ENCODE assay signal across 11 cellular contexts in the genomic region with DNA sequence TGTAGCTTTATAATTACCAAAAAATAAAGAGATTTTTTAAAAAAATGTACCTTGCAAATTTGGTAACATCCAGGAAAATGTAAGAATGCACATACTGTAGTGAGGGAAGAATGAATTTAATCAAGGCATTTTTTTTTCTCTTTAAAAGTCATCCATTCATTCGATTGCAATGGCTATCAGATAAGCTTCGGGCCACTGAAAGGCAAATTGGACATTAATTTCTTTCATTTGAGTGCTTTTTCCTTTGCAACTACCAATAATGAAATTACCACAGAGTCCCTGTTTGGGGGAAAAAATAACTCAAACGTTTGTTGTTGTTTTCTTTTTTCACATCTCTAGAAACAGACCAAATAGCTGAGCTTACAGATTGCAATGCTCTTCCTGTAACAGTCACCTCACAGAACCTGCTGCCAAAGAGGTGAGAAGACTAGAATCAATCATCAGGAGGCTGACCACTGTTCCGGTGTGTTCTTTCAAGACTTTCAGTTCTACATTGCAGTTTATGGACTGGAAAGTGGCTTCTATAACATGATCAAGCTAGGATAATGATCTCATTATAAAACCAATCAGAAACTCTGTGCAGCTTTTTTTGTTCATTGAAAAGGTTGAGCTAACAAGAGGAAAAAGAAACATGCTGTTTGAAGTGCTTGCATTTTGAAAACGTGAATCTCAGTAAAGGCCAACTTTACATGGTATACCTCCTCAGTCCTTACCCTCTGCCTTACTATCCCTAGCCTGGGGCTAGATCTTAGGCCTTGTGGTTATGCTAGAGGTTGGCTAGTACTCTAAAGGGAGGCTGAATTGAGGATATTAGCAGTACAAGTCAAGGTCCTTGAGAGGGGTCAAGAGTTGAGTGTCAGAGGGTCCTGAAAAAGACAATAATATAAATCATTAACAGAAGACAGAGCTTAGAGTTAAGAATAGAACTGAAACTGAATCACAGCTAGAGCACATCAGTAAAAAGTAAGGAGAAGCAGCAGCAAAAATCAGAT.
DNase-seq lines count a peak whose midpoint lies in the region; ATAC-seq lines count a peak whose summit lies in the region.
"Had no signal": no experiment of that assay in that cellular context is flagged by ENCODE, and none has a peak within 500 bp of the region (broad histone marks: within the 10 kb centered on the region; RNA-seq: fewer than 3 reads in every experiment).

No MANE protein-coding gene starts in this region.

- DNase-seq in RPMI8226 (peak; percentile 5), sciatic nerve (ENCODE audit: low spot score) (no peak), NCI-H82 (lab: John Stamatoyannopoulos, UW) (no peak), SHP77 treated with DMSO at 0.1 percent for 48 hours (lab: John Stamatoyannopoulos, UW) (no peak), NCI-H82 treated with DMSO at 0.1 percent for 48 hours (lab: John Stamatoyannopoulos, UW; ENCODE audit: unreplicated experiment) (no peak)
- DNase-seq: activated CD4-positive, alpha-beta T cell treated with anti-CD3 and anti-CD28 coated beads, Interleukin-2, amount 10 ng/mL, durations not matched to agents 7 days and 5 days; left cardiac atrium; NCI-H446 treated with DMSO at 0.1 percent for 48 hours had no signal

- intact Hi-C loops in sciatic nerve (cut with DNase I): no loop called here

- ATAC-seq in GM18520 (IDR thresholded peaks at IDR 0.05; ENCODE audit: unreplicated experiment) (peak; percentile 90), GM21447 (IDR thresholded peaks at IDR 0.05; ENCODE audit: unreplicated experiment) (peak; percentile 76), HG03045 (IDR thresholded peaks at IDR 0.05; ENCODE audit: unreplicated experiment) (peak; percentile 91), sciatic nerve (no peak)
- ATAC-seq: left cardiac atrium had no signal
